Comparison of ENCODE assay signal across 10 cellular contexts in genomic region chr7:47379629-47380324, GRCh38.
A peak's percentile ranks its signal among the peaks of the same experiment; 100 is the strongest.
DNase-seq lines count a peak whose midpoint lies in the region; ATAC-seq, FAIRE-seq and TF ChIP-seq lines count a peak whose summit lies in the region.
"Had no signal": no experiment of that assay in that cellular context is flagged by ENCODE, and none has a peak within 500 bp of the region (broad histone marks: within the 10 kb centered on the region; RNA-seq: fewer than 3 reads in every experiment).

No MANE protein-coding gene starts in this region.

- H3K27ac Mint-ChIP-seq in astrocyte (ENCODE audit: unreplicated experiment) (peak overlapping the region; percentile 88), T-cell (no peak overlapping the region)
- H3K27ac Mint-ChIP-seq in activated CD4-positive, alpha-beta memory T cell treated with anti-CD3 and anti-CD28 coated beads, Interleukin-2, amount 10 ng/mL, durations not matched to agents 7 days and 5 days: no peak overlapping the region

- TF ChIP-seq CTCF in astrocyte (IDR thresholded peaks at IDR 0.05; ENCODE audit: insufficient read depth, low read depth, low read length) (no peak), right atrium auricular region (IDR thresholded peaks at IDR 0.05) (no peak)

- H3K4me1 Mint-ChIP-seq in astrocyte (ENCODE audit: low read depth, unreplicated experiment) (peaks cover 61% of the 10 kb centered on the region), T-cell (peaks cover 0 to 3% (median 0%) of the 10 kb centered on the region in 3 donors)
- no peaks in the 10 kb centered on the region for H3K4me1 Mint-ChIP-seq in activated CD4-positive, alpha-beta memory T cell treated with anti-CD3 and anti-CD28 coated beads, Interleukin-2, amount 10 ng/mL, durations not matched to agents 7 days and 5 days

- no peak for ATAC-seq in GM21786 (IDR thresholded peaks at IDR 0.05; ENCODE audit: unreplicated experiment)
- no peak for ATAC-seq in HG03460 (IDR thresholded peaks at IDR 0.05; ENCODE audit: unreplicated experiment)
- ATAC-seq in T-cell (replicated peaks in 1 of 4): no peak

- H3K4me3 ChIP-seq in astrocyte (ENCODE audit: insufficient read depth, low read depth, low read length) (no peak overlapping the region), right atrium auricular region (peak overlapping the region in 1 of 2 donors; percentile 23), rectal smooth muscle tissue (ENCODE audit: low read length) (peak overlapping the region; percentile 44)

- no peak for FAIRE-seq in astrocyte (lab: Jason Lieb, UNC)

- H4K20me1 ChIP-seq in astrocyte (ENCODE audit: insufficient read depth, low read length): peaks cover 98% of the 10 kb centered on the region

- no peaks in the 10 kb centered on the region for H3K36me3 ChIP-seq in astrocyte (ENCODE audit: insufficient read depth, low read length)
- no peaks in the 10 kb centered on the region for H3K36me3 ChIP-seq in right atrium auricular region
- no peaks in the 10 kb centered on the region for H3K36me3 ChIP-seq in rectal smooth muscle tissue (ENCODE audit: control insufficient read depth, insufficient read depth, low read length)
- H3K36me3 ChIP-seq: WERI-Rb-1 had no signal

- H3K4me1 ChIP-seq in astrocyte (ENCODE audit: insufficient read depth, low read length): peaks cover 36% of the 10 kb centered on the region
- H3K4me1 ChIP-seq in right atrium auricular region: peaks cover 0 to 59% of the 10 kb centered on the region in 2 donors
- H3K4me1 ChIP-seq in rectal smooth muscle tissue (ENCODE audit: control insufficient read depth, insufficient read depth, low read length): peaks cover 5% of the 10 kb centered on the region

- CTCF ChIA-PET in activated CD4-positive, alpha-beta memory T cell treated with anti-CD3 and anti-CD28 coated beads, Interleukin-2, amount 10 ng/mL, durations not matched to agents 7 days and 5 days (lab: Charles Lee): no interaction called here
- CTCF ChIA-PET in T-cell (lab: Charles Lee): no interaction called here

- peak; percentile 85 for DNase-seq in H4 (ENCODE audit: low spot score)
- peak; percentile 81 for DNase-seq in astrocyte (ENCODE audit: low read depth)
- DNase-seq in right atrium auricular region (ENCODE audit: low spot score): peak; percentile 70
- no peak for DNase-seq in activated CD4-positive, alpha-beta memory T cell treated with anti-CD3 and anti-CD28 coated beads, Interleukin-2, amount 10 ng/mL, durations not matched to agents 7 days and 5 days
- DNase-seq in T-cell: no peak
- DNase-seq: WERI-Rb-1 had no signal

- POLR2A ChIA-PET in activated CD4-positive, alpha-beta memory T cell treated with anti-CD3 and anti-CD28 coated beads, Interleukin-2, amount 10 ng/mL, durations not matched to agents 7 days and 5 days (lab: Charles Lee): no interaction called here
- POLR2A ChIA-PET in T-cell (lab: Charles Lee): no interaction called here

- H3K27me3 ChIP-seq in astrocyte (ENCODE audit: insufficient read depth, low read length): no peaks in the 10 kb centered on the region
- no peaks in the 10 kb centered on the region for H3K27me3 ChIP-seq in right atrium auricular region
- H3K27me3 ChIP-seq in rectal smooth muscle tissue (ENCODE audit: control insufficient read depth, insufficient read depth, low read length): no peaks in the 10 kb centered on the region

- H3K9me3 Mint-ChIP-seq in astrocyte (ENCODE audit: unreplicated experiment): no peaks in the 10 kb centered on the region
- no peaks in the 10 kb centered on the region for H3K9me3 Mint-ChIP-seq in activated CD4-positive, alpha-beta memory T cell treated with anti-CD3 and anti-CD28 coated beads, Interleukin-2, amount 10 ng/mL, durations not matched to agents 7 days and 5 days
- no peaks in the 10 kb centered on the region for H3K9me3 Mint-ChIP-seq in T-cell

- H3K27me3 Mint-ChIP-seq in astrocyte (ENCODE audit: low read depth, unreplicated experiment): no peaks in the 10 kb centered on the region
- H3K27me3 Mint-ChIP-seq in activated CD4-positive, alpha-beta memory T cell treated with anti-CD3 and anti-CD28 coated beads, Interleukin-2, amount 10 ng/mL, durations not matched to agents 7 days and 5 days: no peaks in the 10 kb centered on the region
- H3K27me3 Mint-ChIP-seq in T-cell: peaks cover 0 to 10% of the 10 kb centered on the region in 2 donors

- H2AFZ ChIP-seq in astrocyte (ENCODE audit: low read depth, low read length): no peak overlapping the region

- H3K9me3 ChIP-seq in astrocyte (ENCODE audit: insufficient read depth, low read depth, low read length) (no peaks in the 10 kb centered on the region), right atrium auricular region (no peaks in the 10 kb centered on the region)

- H3K9ac ChIP-seq in astrocyte (ENCODE audit: low read length) (peak overlapping the region; percentile 20), rectal smooth muscle tissue (ENCODE audit: low read length) (peak overlapping the region; percentile 13)

- H3K4me3 Mint-ChIP-seq in astrocyte (ENCODE audit: unreplicated experiment): no peak overlapping the region
- H3K4me3 Mint-ChIP-seq in activated CD4-positive, alpha-beta memory T cell treated with anti-CD3 and anti-CD28 coated beads, Interleukin-2, amount 10 ng/mL, durations not matched to agents 7 days and 5 days: no peak overlapping the region
- H3K4me3 Mint-ChIP-seq in T-cell: no peak overlapping the region

- H3K36me3 Mint-ChIP-seq in astrocyte (ENCODE audit: low read depth, unreplicated experiment) (peaks cover 19% of the 10 kb centered on the region), T-cell (no peaks in the 10 kb centered on the region)
- H3K36me3 Mint-ChIP-seq in activated CD4-positive, alpha-beta memory T cell treated with anti-CD3 and anti-CD28 coated beads, Interleukin-2, amount 10 ng/mL, durations not matched to agents 7 days and 5 days (ENCODE audit: low read depth): no peaks in the 10 kb centered on the region

- peak overlapping the region; percentile 78 for H3K4me2 ChIP-seq in astrocyte (ENCODE audit: low read length)

- no peaks in the 10 kb centered on the region for H3K79me2 ChIP-seq in astrocyte (ENCODE audit: insufficient read depth, low read length)

- H3K27ac ChIP-seq in astrocyte (ENCODE audit: low read depth, low read length) (peak overlapping the region; percentile 56), right atrium auricular region (peak overlapping the region; percentile 70 to 73), rectal smooth muscle tissue (ENCODE audit: low read depth, low read length) (peak overlapping the region; percentile 30)
- H3K27ac ChIP-seq: HL-60, WERI-Rb-1 had no signal

Comparison
In these comparisons a context has a peak if more than half of its experiments do, and no peak if none do; other contexts are left out.
1. DNase-seq: peak in H4 (single experiment), astrocyte (single experiment) and right atrium auricular region (single experiment); none in activated CD4-positive, alpha-beta memory T cell treated with anti-CD3 and anti-CD28 coated beads, Interleukin-2, amount 10 ng/mL, durations not matched to agents 7 days and 5 days (single experiment) and T-cell (0 of 34).
2. Peak in every context shown above with its lines, with median percentiles within 50 percentile points of each other: H3K27ac ChIP-seq.